ENCODE assay signal across 11 cellular contexts in genomic region chrX:56268888-56269287, GRCh38. TPM values are rescaled to one million over a fixed set of nuclear protein-coding genes. Genes with fewer than 3 reads are reported as not detected.
A peak's percentile ranks its signal among the peaks of the same experiment; 100 is the strongest.
DNase-seq lines count a peak whose midpoint lies in the region; ATAC-seq and TF ChIP-seq lines count a peak whose summit lies in the region.
"Had no signal": no experiment of that assay in that cellular context is flagged by ENCODE, and none has a peak within 500 bp of the region (broad histone marks: within the 10 kb centered on the region; RNA-seq: fewer than 3 reads in every experiment).

No MANE protein-coding gene starts in this region.

- no peaks in the 10 kb centered on the region for H3K27me3 ChIP-seq in brain microvascular endothelial cell (replicated peaks)
- H3K27me3 ChIP-seq in Caco-2 (replicated peaks; ENCODE audit: control insufficient read depth, insufficient read depth, low read length), result no peaks in the 10 kb centered on the region

- H3K27me3 Mint-ChIP-seq in Caco-2 (ENCODE audit: insufficient read depth, unreplicated experiment), result peaks cover under 1% of the 10 kb centered on the region

- no peak overlapping the region for H3K4me3 Mint-ChIP-seq in Caco-2 (ENCODE audit: unreplicated experiment)
- H3K4me3 Mint-ChIP-seq: CD8-positive, alpha-beta memory T cell had no signal

- ATAC-seq in GM18870 (IDR thresholded peaks at IDR 0.05; ENCODE audit: unreplicated experiment), result peak; percentile 92
- ATAC-seq in GM21576 (IDR thresholded peaks at IDR 0.05; ENCODE audit: unreplicated experiment), result peak; percentile 97
- ATAC-seq in HG03139 (IDR thresholded peaks at IDR 0.05; ENCODE audit: unreplicated experiment), result peak; percentile 87

- no peaks in the 10 kb centered on the region for H3K9me3 ChIP-seq in Caco-2
- H3K9me3 ChIP-seq: thoracic aorta had no signal

- DNase-seq in brain microvascular endothelial cell (peak; percentile 7), ecto neural progenitor cell (ENCODE audit: low spot score) (no peak), Caco-2 (no peak), medulla oblongata (ENCODE audit: extremely low spot score) (no peak)
- DNase-seq in activated naive CD4-positive, alpha-beta T cell (lab: John Stamatoyannopoulos, UW), result no peak
- DNase-seq: amniotic stem cell; CD8-positive, alpha-beta memory T cell had no signal

- no peaks in the 10 kb centered on the region for H3K4me1 Mint-ChIP-seq in Caco-2 (ENCODE audit: low read depth, unreplicated experiment)
- H3K4me1 Mint-ChIP-seq: CD8-positive, alpha-beta memory T cell had no signal

- CTCF ChIA-PET in Caco-2 (lab: Charles Lee), result no interaction called here

- POLR2A ChIA-PET in Caco-2 (lab: Charles Lee), result no interaction called here

- BruUV-seq in Caco-2 (replicated peaks; lab: Mats Ljungman, UMichigan), result no TSS peak

- H3K36me3 Mint-ChIP-seq in Caco-2 (ENCODE audit: insufficient read depth, unreplicated experiment), result no peaks in the 10 kb centered on the region

- intact Hi-C loops in Caco-2 (cut with micrococcal nuclease; ENCODE audit: unreplicated experiment), result no loop called here

- no peak overlapping the region for H3K27ac Mint-ChIP-seq in Caco-2 (ENCODE audit: unreplicated experiment)
- H3K27ac Mint-ChIP-seq: CD8-positive, alpha-beta memory T cell had no signal

- in situ Hi-C loops in brain microvascular endothelial cell (cut with HindIII; ENCODE audit: low pct_ligation_motif_present, low sequenced_read_pairs), result no loop called here

- no peaks in the 10 kb centered on the region for H3K4me1 ChIP-seq in Caco-2

- H3K4me3 ChIP-seq in brain microvascular endothelial cell (ENCODE audit: low read depth, low read length) (no peak overlapping the region), Caco-2 (ENCODE audit: low read depth, low read length) (no peak overlapping the region)
- H3K4me3 ChIP-seq: thoracic aorta had no signal

- no peak overlapping the region for H3K27ac ChIP-seq in brain microvascular endothelial cell
- H3K27ac ChIP-seq: thoracic aorta had no signal

- TF ChIP-seq CTCF in brain microvascular endothelial cell (IDR thresholded peaks at IDR 0.05; ENCODE audit: low read depth, low read length, missing control alignments), result no peak
- no peak for TF ChIP-seq CTCF in Caco-2 (IDR thresholded peaks at IDR 0.05; ENCODE audit: insufficient read depth in 1 of 2, low read depth in 1 of 2, low read length in 1 of 2, severe bottlenecking in 1 of 2, unreplicated experiment in 1 of 2)

- H3K36me3 ChIP-seq in brain microvascular endothelial cell (replicated peaks) (no peaks in the 10 kb centered on the region), Caco-2 (ENCODE audit: control insufficient read depth, insufficient read depth, low read length) (no peaks in the 10 kb centered on the region)
- H3K36me3 ChIP-seq: thoracic aorta had no signal

- H3K9me3 Mint-ChIP-seq in Caco-2 (ENCODE audit: unreplicated experiment), result no peaks in the 10 kb centered on the region
- H3K9me3 Mint-ChIP-seq: CD8-positive, alpha-beta memory T cell had no signal

RNA-seq across cellular contexts. Expression of gene KLF8, which starts 36.7 kb away (rescaled TPM):
- 0.57 and 1.1 TPM in 2 replicates for total RNA-seq in Caco-2 (2022)
